8 cellular contexts compared by ENCODE assay signal in genomic region chr3:184335291-184335660, GRCh38. TPM values are rescaled to one million over a fixed set of nuclear protein-coding genes. Genes with fewer than 3 reads are reported as not detected.
A peak's percentile ranks its signal among the peaks of the same experiment; 100 is the strongest.
DNase-seq lines count a peak whose midpoint lies in the region; ATAC-seq, FAIRE-seq and TF ChIP-seq lines count a peak whose summit lies in the region.

No MANE protein-coding gene starts in this region.

- H3K27me3 Mint-ChIP-seq in activated naive CD4-positive, alpha-beta T cell treated with anti-CD3 and anti-CD28 coated beads, Interleukin-2, amount 50 U/mL, for 24 hours, result no peaks in the 10 kb centered on the region

- no peak for TF ChIP-seq POLR2A in esophagus squamous epithelium (IDR thresholded peaks at IDR 0.05)
- no peak for TF ChIP-seq POLR2A in gastrocnemius medialis (IDR thresholded peaks at IDR 0.05)
- TF ChIP-seq POLR2A in H54 (IDR thresholded peaks at IDR 0.05; ENCODE audit: low read depth, low read length), result no peak

- H3K27ac ChIP-seq in RWPE1, result peak overlapping the region; percentile 94
- peak overlapping the region; percentile 93 to 99 (median 98) for H3K27ac ChIP-seq in esophagus squamous epithelium
- H3K27ac ChIP-seq in gastrocnemius medialis, result peak overlapping the region; percentile 98 to 99 (median 98)

- no peaks in the 10 kb centered on the region for H3K27me3 ChIP-seq in esophagus squamous epithelium
- H3K27me3 ChIP-seq in gastrocnemius medialis, result no peaks in the 10 kb centered on the region
- no peaks in the 10 kb centered on the region for H3K27me3 ChIP-seq in H7 (ENCODE audit: control insufficient read depth, insufficient read depth, low read length)

- no peaks in the 10 kb centered on the region for H3K9me3 ChIP-seq in esophagus squamous epithelium
- H3K9me3 ChIP-seq in gastrocnemius medialis, result no peaks in the 10 kb centered on the region

- H3K36me3 Mint-ChIP-seq in activated naive CD4-positive, alpha-beta T cell treated with anti-CD3 and anti-CD28 coated beads, Interleukin-2, amount 50 U/mL, for 24 hours, result peaks cover 14% of the 10 kb centered on the region

- in situ Hi-C loops in gastrocnemius medialis (cut with MboI; ENCODE audit: low sequenced_read_pairs in 4 of 4), result no loop called here

- peak overlapping the region; percentile 59 for H3K27ac Mint-ChIP-seq in activated naive CD4-positive, alpha-beta T cell treated with anti-CD3 and anti-CD28 coated beads, Interleukin-2, amount 50 U/mL, for 24 hours

- POLR2A ChIA-PET in RWPE1 (lab: Yijun Ruan, JAX; ENCODE audit: low non-redundant PET), result interaction anchor here (0.6 to 0.7 kb wide), 2 partner anchors 20 to 26 kb away, joined by 3 to 5 read pairs; partner anchors contain the start of genes CLCN2 and POLR2H

- FAIRE-seq in H54 (lab: Jason Lieb, UNC), result no peak

- H3K36me3 ChIP-seq in esophagus squamous epithelium (peaks cover 29 to 51% (median 41%) of the 10 kb centered on the region in 3 donors), gastrocnemius medialis (peaks cover 0 to 49% of the 10 kb centered on the region in 2 donors), H7 (replicated peaks; ENCODE audit: control insufficient read depth, insufficient read depth, low read length) (peaks cover 35% of the 10 kb centered on the region)

- H3K9me3 Mint-ChIP-seq in activated naive CD4-positive, alpha-beta T cell treated with anti-CD3 and anti-CD28 coated beads, Interleukin-2, amount 50 U/mL, for 24 hours, result no peaks in the 10 kb centered on the region

- intact Hi-C loops in esophagus squamous epithelium (cut with DNase I), result no loop called here
- intact Hi-C loops in gastrocnemius medialis (cut with DNase I; ENCODE audit: low total_unique reads), result loop anchor here (2.0 to 10.0 kb wide), 2 partner anchors 14 to 1030 kb away; no protein-coding TSS in a partner anchor

- H3K4me3 Mint-ChIP-seq in activated naive CD4-positive, alpha-beta T cell treated with anti-CD3 and anti-CD28 coated beads, Interleukin-2, amount 50 U/mL, for 24 hours, result peak overlapping the region; percentile 92

- peaks cover 54% of the 10 kb centered on the region for H3K4me1 Mint-ChIP-seq in activated naive CD4-positive, alpha-beta T cell treated with anti-CD3 and anti-CD28 coated beads, Interleukin-2, amount 50 U/mL, for 24 hours

- peak in 1 of 2 donors; percentile 13 for ATAC-seq in gastrocnemius medialis

- WGBS in esophagus squamous epithelium, 2 donors, result 51% methylated on average over 3 of the region's 4 CpGs; no CpG with 5 or more reads in 1 of the 2 donors

- H3K4me3 ChIP-seq in esophagus squamous epithelium, result peak overlapping the region in 3 of 4 donors; percentile 62 to 95 (median 84)
- H3K4me3 ChIP-seq in gastrocnemius medialis, result peak overlapping the region; percentile 75 to 90 (median 82)
- no peak overlapping the region for H3K4me3 ChIP-seq in H7 (ENCODE audit: insufficient read depth, low read depth, low read length)

- TF ChIP-seq CTCF in RWPE1 (conservative IDR thresholded peaks at IDR 0.05; ENCODE audit: low read depth), result no peak
- TF ChIP-seq CTCF in esophagus squamous epithelium (IDR thresholded peaks at IDR 0.05), result no peak
- no peak for TF ChIP-seq CTCF in gastrocnemius medialis (IDR thresholded peaks at IDR 0.05 in 4 of 5, conservative IDR thresholded peaks at IDR 0.05 in 1 of 5)

- no peak for DNase-seq in activated naive CD4-positive, alpha-beta T cell (lab: John Stamatoyannopoulos, UW)
- no peak for DNase-seq in RWPE1 (ENCODE audit: low spot score)
- no peak for DNase-seq in esophagus squamous epithelium (lab: John Stamatoyannopoulos, UW)
- no peak for DNase-seq in gastrocnemius medialis
- DNase-seq in H54 (ENCODE audit: insufficient read length, low spot score), result no peak
- DNase-seq in H7, result no peak
- no peak for DNase-seq in stimulated activated CD4-positive, alpha-beta T cell treated with anti-CD3 and anti-CD28 coated beads, Interleukin-4, amount 100 ng/mL, for 24 hours

- H3K4me1 ChIP-seq in esophagus squamous epithelium (peaks cover 37 to 90% (median 40%) of the 10 kb centered on the region in 3 donors), gastrocnemius medialis (peaks cover 38 to 47% of the 10 kb centered on the region in 2 donors)

- CTCF ChIA-PET in RWPE1 (lab: Yijun Ruan, JAX), result no interaction called here

RNA-seq across cellular contexts. Expression of gene FAM131A, which starts 2.1 kb away (rescaled TPM):
- total RNA-seq in esophagus squamous epithelium (10 to 100 TPM in 2 of 4 donors, 1 to 10 TPM in 2; 7.4 to 20.2 (median 10.4) TPM), gastrocnemius medialis (10 to 100 TPM; 14.7 to 27.1 (median 18.8) TPM)
- total RNA-seq in H7 (2014; rRNA removed; shearing (Covaris generic)), result 36.9 and 41.1 TPM in 2 replicates

RNA-seq across cellular contexts. Expression of gene EIF4G1, which starts 20.9 kb away (rescaled TPM):
- total RNA-seq in esophagus squamous epithelium, result 100 to 1,000 TPM; 272 to 462 (median 352) TPM
- total RNA-seq in gastrocnemius medialis, result 100 to 1,000 TPM; 474 to 863 (median 735) TPM
- 359 and 392 TPM in 2 replicates for total RNA-seq in H7 (2014; rRNA removed; shearing (Covaris generic))

RNA-seq across cellular contexts. Expression of gene CLCN2, which starts 26.1 kb away (rescaled TPM):
- total RNA-seq in esophagus squamous epithelium (1 to 10 TPM; 2.1 to 4.2 (median 3.0) TPM), gastrocnemius medialis (1 to 10 TPM in 2 of 4 donors, under 1 TPM in 2; 0.62 to 1.2 (median 0.92) TPM)
- total RNA-seq in H7 (2014; rRNA removed; shearing (Covaris generic)), result 17.1 and 22.3 TPM in 2 replicates

RNA-seq across cellular contexts. Expression of gene POLR2H, which starts 26.2 kb away (rescaled TPM):
- total RNA-seq in esophagus squamous epithelium (10 to 100 TPM; 49.5 to 98.5 (median 64.9) TPM), gastrocnemius medialis (10 to 100 TPM; 45.5 to 87.7 (median 53.0) TPM)
- total RNA-seq in H7 (2014; rRNA removed; shearing (Covaris generic)), result 92.8 and 100 TPM in 2 replicates

RNA-seq across cellular contexts. Expression of gene PSMD2, which starts 36.2 kb away (rescaled TPM):
- total RNA-seq in esophagus squamous epithelium (100 to 1,000 TPM; 209 to 362 (median 235) TPM), gastrocnemius medialis (100 to 1,000 TPM; 560 to 831 (median 720) TPM)
- 378 and 392 TPM in 2 replicates for total RNA-seq in H7 (2014; rRNA removed; shearing (Covaris generic))
